In the genomic region with DNA sequence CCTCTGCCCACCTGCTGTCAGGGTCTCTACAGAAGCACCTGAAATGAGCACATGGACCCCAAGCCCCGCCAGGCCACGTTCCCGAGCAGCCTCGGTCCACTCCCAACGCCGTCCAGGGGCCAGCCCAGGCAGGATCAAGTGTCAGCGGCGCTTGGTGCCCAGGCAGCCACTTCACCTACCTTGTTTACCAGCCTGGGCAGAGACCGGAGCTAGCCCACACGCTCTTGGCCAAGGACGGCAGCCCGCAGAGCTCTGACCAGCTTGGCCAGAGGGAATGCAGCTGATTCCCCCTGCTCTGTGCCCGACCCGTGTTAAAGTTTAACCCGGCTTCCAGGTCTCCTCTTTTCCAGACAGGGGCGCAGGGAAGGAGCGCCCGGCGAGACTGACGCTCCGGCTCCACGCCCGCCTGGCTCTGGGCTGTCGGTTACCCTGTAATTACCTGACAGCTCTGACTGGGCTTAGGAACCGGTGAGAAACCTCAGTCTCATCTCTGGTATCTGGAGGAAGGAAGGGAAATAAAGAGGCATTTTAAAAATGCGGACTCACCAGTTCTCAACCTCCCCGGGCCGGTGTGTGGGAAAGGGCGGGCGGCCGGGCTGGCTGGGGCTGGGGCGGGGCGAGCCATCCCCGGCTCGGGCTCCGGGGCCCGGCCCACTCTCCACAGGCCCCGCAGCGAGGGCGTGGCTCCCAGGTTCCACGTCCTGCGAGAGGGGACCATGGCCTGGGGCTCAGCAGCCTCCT, we compare ENCODE assay signal across 1 cellular context.
TF ChIP-seq lines count a peak whose summit lies in the region.

No MANE protein-coding gene starts in this region.

TF ChIP-seq in HepG2, 621 proteins besides CTCF, POLR2A, EP300 and RAD21 (continued from another document):
- TF ChIP-seq, protein P1, sequence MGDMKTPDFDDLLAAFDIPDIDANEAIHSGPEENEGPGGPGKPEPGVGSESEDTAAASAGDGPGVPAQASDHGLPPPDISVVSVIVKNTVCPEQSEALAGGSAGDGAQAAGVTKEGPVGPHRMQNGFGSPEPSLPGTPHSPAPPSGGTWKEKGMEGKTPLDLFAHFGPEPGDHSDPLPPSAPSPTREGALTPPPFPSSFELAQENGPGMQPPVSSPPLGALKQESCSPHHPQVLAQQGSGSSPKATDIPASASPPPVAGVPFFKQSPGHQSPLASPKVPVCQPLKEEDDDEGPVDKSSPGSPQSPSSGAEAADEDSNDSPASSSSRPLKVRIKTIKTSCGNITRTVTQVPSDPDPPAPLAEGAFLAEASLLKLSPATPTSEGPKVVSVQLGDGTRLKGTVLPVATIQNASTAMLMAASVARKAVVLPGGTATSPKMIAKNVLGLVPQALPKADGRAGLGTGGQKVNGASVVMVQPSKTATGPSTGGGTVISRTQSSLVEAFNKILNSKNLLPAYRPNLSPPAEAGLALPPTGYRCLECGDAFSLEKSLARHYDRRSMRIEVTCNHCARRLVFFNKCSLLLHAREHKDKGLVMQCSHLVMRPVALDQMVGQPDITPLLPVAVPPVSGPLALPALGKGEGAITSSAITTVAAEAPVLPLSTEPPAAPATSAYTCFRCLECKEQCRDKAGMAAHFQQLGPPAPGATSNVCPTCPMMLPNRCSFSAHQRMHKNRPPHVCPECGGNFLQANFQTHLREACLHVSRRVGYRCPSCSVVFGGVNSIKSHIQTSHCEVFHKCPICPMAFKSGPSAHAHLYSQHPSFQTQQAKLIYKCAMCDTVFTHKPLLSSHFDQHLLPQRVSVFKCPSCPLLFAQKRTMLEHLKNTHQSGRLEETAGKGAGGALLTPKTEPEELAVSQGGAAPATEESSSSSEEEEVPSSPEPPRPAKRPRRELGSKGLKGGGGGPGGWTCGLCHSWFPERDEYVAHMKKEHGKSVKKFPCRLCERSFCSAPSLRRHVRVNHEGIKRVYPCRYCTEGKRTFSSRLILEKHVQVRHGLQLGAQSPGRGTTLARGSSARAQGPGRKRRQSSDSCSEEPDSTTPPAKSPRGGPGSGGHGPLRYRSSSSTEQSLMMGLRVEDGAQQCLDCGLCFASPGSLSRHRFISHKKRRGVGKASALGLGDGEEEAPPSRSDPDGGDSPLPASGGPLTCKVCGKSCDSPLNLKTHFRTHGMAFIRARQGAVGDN (CRISPR knock-in tag; IDR thresholded peaks at IDR 0.05), result peak; percentile 98
- TF ChIP-seq CBFB (CRISPR knock-in tag; IDR thresholded peaks at IDR 0.05) (peak; percentile 24; the same call in 1 of the 2 replicates), ARNT (IDR thresholded peaks at IDR 0.05) (no peak), HES4 (CRISPR knock-in tag; IDR thresholded peaks at IDR 0.05; ENCODE audit: borderline replicate concordance) (no peak; the same call in 1 of the 2 replicates), ZNF331 (CRISPR knock-in tag; IDR thresholded peaks at IDR 0.05) (peak; percentile 87), FOSL1 (CRISPR knock-in tag; IDR thresholded peaks at IDR 0.05; ENCODE audit: borderline replicate concordance) (no peak), ZBTB21 (CRISPR knock-in tag; IDR thresholded peaks at IDR 0.05) (no peak), FOXP1 (IDR thresholded peaks at IDR 0.05) (no peak), FOXP1 (CRISPR knock-in tag; IDR thresholded peaks at IDR 0.05) (no peak; the same call in 1 of the 2 replicates), NONO (IDR thresholded peaks at IDR 0.05) (no peak), NONO (CRISPR knock-in tag; conservative IDR thresholded peaks at IDR 0.05) (peak; percentile 77), ZNF530 (CRISPR knock-in tag; IDR thresholded peaks at IDR 0.05; ENCODE audit: low read depth) (no peak), ZNF558 (CRISPR knock-in tag; IDR thresholded peaks at IDR 0.05; ENCODE audit: borderline replicate concordance) (peak; percentile 72; the same call in 1 of the 2 replicates), IRF2 (CRISPR knock-in tag; IDR thresholded peaks at IDR 0.05) (peak; percentile 17; the same call in 1 of the 2 replicates), HDAC2 (CRISPR knock-in tag; IDR thresholded peaks at IDR 0.05) (peak; percentile 90), TCF7 (IDR thresholded peaks at IDR 0.05; ENCODE audit: low read depth) (no peak), ZNF333 (CRISPR knock-in tag; IDR thresholded peaks at IDR 0.05; ENCODE audit: borderline replicate concordance) (0 out of 2 replicates have a peak, but pooled peaks have one; percentile 67), RXRA (CRISPR knock-in tag; IDR thresholded peaks at IDR 0.05) (peak; percentile 72), ZNF883 (CRISPR knock-in tag; IDR thresholded peaks at IDR 0.05; ENCODE audit: not compliant biosample characterization) (peak; percentile 36), SKI (IDR thresholded peaks at IDR 0.05; ENCODE audit: partially characterized antibody) (peak; percentile 94), ZNF777 (CRISPR knock-in tag; IDR thresholded peaks at IDR 0.05) (no peak), NFIB (CRISPR knock-in tag; IDR thresholded peaks at IDR 0.05; ENCODE audit: borderline replicate concordance) (no peak), RFXAP (CRISPR knock-in tag; IDR thresholded peaks at IDR 0.05; ENCODE audit: borderline replicate concordance) (0 out of 2 replicates have a peak, but pooled peaks have one; percentile 26), REPIN1 (CRISPR knock-in tag; IDR thresholded peaks at IDR 0.05; ENCODE audit: borderline replicate concordance, low read depth) (peak; percentile 71; the same call in 1 of the 2 replicates), ZNF251 (CRISPR knock-in tag; IDR thresholded peaks at IDR 0.05) (no peak), THYN1 (CRISPR knock-in tag; IDR thresholded peaks at IDR 0.05; ENCODE audit: borderline replicate concordance, low read depth) (0 out of 2 replicates have a peak, but pooled peaks have one; percentile 66)
- TF ChIP-seq, protein P2, sequence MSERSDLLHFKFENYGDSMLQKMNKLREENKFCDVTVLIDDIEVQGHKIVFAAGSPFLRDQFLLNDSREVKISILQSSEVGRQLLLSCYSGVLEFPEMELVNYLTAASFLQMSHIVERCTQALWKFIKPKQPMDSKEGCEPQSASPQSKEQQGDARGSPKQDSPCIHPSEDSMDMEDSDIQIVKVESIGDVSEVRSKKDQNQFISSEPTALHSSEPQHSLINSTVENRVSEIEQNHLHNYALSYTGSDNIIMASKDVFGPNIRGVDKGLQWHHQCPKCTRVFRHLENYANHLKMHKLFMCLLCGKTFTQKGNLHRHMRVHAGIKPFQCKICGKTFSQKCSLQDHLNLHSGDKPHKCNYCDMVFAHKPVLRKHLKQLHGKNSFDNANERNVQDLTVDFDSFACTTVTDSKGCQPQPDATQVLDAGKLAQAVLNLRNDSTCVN (CRISPR knock-in tag; IDR thresholded peaks at IDR 0.05; ENCODE audit: borderline replicate concordance), result no peak; the same call in 1 of the 2 replicates
- TF ChIP-seq, protein P3, sequence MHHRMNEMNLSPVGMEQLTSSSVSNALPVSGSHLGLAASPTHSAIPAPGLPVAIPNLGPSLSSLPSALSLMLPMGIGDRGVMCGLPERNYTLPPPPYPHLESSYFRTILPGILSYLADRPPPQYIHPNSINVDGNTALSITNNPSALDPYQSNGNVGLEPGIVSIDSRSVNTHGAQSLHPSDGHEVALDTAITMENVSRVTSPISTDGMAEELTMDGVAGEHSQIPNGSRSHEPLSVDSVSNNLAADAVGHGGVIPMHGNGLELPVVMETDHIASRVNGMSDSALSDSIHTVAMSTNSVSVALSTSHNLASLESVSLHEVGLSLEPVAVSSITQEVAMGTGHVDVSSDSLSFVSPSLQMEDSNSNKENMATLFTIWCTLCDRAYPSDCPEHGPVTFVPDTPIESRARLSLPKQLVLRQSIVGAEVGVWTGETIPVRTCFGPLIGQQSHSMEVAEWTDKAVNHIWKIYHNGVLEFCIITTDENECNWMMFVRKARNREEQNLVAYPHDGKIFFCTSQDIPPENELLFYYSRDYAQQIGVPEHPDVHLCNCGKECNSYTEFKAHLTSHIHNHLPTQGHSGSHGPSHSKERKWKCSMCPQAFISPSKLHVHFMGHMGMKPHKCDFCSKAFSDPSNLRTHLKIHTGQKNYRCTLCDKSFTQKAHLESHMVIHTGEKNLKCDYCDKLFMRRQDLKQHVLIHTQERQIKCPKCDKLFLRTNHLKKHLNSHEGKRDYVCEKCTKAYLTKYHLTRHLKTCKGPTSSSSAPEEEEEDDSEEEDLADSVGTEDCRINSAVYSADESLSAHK (CRISPR knock-in tag; IDR thresholded peaks at IDR 0.05; ENCODE audit: borderline replicate concordance), result no peak
- TF ChIP-seq, protein P4, sequence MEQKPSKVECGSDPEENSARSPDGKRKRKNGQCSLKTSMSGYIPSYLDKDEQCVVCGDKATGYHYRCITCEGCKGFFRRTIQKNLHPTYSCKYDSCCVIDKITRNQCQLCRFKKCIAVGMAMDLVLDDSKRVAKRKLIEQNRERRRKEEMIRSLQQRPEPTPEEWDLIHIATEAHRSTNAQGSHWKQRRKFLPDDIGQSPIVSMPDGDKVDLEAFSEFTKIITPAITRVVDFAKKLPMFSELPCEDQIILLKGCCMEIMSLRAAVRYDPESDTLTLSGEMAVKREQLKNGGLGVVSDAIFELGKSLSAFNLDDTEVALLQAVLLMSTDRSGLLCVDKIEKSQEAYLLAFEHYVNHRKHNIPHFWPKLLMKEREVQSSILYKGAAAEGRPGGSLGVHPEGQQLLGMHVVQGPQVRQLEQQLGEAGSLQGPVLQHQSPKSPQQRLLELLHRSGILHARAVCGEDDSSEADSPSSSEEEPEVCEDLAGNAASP (CRISPR knock-in tag; IDR thresholded peaks at IDR 0.05; ENCODE audit: borderline replicate concordance), result peak; percentile 47; the same call in 1 of the 2 replicates
- TF ChIP-seq, protein P5, sequence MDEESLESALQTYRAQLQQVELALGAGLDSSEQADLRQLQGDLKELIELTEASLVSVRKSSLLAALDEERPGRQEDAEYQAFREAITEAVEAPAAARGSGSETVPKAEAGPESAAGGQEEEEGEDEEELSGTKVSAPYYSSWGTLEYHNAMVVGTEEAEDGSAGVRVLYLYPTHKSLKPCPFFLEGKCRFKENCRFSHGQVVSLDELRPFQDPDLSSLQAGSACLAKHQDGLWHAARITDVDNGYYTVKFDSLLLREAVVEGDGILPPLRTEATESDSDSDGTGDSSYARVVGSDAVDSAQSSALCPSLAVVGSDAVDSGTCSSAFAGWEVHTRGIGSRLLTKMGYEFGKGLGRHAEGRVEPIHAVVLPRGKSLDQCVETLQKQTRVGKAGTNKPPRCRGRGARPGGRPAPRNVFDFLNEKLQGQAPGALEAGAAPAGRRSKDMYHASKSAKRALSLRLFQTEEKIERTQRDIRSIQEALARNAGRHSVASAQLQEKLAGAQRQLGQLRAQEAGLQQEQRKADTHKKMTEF (CRISPR knock-in tag; IDR thresholded peaks at IDR 0.05), result peak; percentile 81; the same call in 1 of the 2 replicates
- TF ChIP-seq, protein P6, sequence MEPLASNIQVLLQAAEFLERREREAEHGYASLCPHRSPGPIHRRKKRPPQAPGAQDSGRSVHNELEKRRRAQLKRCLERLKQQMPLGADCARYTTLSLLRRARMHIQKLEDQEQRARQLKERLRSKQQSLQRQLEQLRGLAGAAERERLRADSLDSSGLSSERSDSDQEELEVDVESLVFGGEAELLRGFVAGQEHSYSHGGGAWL (CRISPR knock-in tag; IDR thresholded peaks at IDR 0.05), result 0 out of 2 replicates have a peak, but pooled peaks have one; percentile 54
- TF ChIP-seq, protein P7, sequence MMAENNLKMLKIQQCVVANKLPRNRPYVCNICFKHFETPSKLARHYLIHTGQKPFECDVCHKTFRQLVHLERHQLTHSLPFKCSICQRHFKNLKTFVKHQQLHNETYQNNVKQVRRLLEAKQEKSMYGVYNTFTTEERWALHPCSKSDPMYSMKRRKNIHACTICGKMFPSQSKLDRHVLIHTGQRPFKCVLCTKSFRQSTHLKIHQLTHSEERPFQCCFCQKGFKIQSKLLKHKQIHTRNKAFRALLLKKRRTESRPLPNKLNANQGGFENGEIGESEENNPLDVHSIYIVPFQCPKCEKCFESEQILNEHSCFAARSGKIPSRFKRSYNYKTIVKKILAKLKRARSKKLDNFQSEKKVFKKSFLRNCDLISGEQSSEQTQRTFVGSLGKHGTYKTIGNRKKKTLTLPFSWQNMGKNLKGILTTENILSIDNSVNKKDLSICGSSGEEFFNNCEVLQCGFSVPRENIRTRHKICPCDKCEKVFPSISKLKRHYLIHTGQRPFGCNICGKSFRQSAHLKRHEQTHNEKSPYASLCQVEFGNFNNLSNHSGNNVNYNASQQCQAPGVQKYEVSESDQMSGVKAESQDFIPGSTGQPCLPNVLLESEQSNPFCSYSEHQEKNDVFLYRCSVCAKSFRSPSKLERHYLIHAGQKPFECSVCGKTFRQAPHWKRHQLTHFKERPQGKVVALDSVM (CRISPR knock-in tag; IDR thresholded peaks at IDR 0.05), result peak; percentile 60; the same call in 1 of the 2 replicates
- TF ChIP-seq, protein P8, sequence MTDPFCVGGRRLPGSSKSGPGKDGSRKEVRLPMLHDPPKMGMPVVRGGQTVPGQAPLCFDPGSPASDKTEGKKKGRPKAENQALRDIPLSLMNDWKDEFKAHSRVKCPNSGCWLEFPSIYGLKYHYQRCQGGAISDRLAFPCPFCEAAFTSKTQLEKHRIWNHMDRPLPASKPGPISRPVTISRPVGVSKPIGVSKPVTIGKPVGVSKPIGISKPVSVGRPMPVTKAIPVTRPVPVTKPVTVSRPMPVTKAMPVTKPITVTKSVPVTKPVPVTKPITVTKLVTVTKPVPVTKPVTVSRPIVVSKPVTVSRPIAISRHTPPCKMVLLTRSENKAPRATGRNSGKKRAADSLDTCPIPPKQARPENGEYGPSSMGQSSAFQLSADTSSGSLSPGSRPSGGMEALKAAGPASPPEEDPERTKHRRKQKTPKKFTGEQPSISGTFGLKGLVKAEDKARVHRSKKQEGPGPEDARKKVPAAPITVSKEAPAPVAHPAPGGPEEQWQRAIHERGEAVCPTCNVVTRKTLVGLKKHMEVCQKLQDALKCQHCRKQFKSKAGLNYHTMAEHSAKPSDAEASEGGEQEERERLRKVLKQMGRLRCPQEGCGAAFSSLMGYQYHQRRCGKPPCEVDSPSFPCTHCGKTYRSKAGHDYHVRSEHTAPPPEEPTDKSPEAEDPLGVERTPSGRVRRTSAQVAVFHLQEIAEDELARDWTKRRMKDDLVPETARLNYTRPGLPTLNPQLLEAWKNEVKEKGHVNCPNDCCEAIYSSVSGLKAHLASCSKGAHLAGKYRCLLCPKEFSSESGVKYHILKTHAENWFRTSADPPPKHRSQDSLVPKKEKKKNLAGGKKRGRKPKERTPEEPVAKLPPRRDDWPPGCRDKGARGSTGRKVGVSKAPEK (CRISPR knock-in tag; IDR thresholded peaks at IDR 0.05; ENCODE audit: borderline replicate concordance), result no peak
- TF ChIP-seq, protein P9, sequence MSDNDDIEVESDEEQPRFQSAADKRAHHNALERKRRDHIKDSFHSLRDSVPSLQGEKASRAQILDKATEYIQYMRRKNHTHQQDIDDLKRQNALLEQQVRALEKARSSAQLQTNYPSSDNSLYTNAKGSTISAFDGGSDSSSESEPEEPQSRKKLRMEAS (IDR thresholded peaks at IDR 0.05), result peak; percentile 83
TF ChIP-seq in HepG2: peak in this region for 250.
